Comparison of ENCODE assay signal across 8 cellular contexts in genomic region chr22:30754971-30755759, GRCh38.
A peak's percentile ranks its signal among the peaks of the same experiment; 100 is the strongest.
DNase-seq lines count a peak whose midpoint lies in the region; ATAC-seq and TF ChIP-seq lines count a peak whose summit lies in the region.

No MANE protein-coding gene starts in this region.

- ATAC-seq in heart right ventricle = peak; percentile 68 to 88 (median 78)
- no peak for ATAC-seq in GM21526 (IDR thresholded peaks at IDR 0.05; ENCODE audit: low FRiP score, unreplicated experiment)
- ATAC-seq in HG02970 (IDR thresholded peaks at IDR 0.05; ENCODE audit: low FRiP score, unreplicated experiment) = no peak

- intact Hi-C loops in heart right ventricle (cut with DNase I) = loop anchor here (1.0 to 10.0 kb wide), 6 partner anchors 118 to 360 kb away; partner anchors contain the start of genes SLC35E4 (in 7 of the 10) and SEC14L2 (in 2 of the 10)

- no peak overlapping the region for H3K4me3 ChIP-seq in heart right ventricle

- no peaks in the 10 kb centered on the region for H3K4me1 Mint-ChIP-seq in activated naive CD8-positive, alpha-beta T cell treated with anti-CD3 and anti-CD28 coated beads for 36 hours

- H3K9me3 ChIP-seq in heart right ventricle = no peaks in the 10 kb centered on the region

- H3K27me3 ChIP-seq in heart right ventricle = no peaks in the 10 kb centered on the region

- TF ChIP-seq CTCF in heart right ventricle (IDR thresholded peaks at IDR 0.05) = peak; percentile 39 to 78 (median 64)

- no peaks in the 10 kb centered on the region for H3K27me3 Mint-ChIP-seq in activated naive CD8-positive, alpha-beta T cell treated with anti-CD3 and anti-CD28 coated beads for 36 hours

- peaks cover 6% of the 10 kb centered on the region for H3K9me3 Mint-ChIP-seq in activated naive CD8-positive, alpha-beta T cell treated with anti-CD3 and anti-CD28 coated beads for 36 hours

- H3K4me3 Mint-ChIP-seq in activated naive CD8-positive, alpha-beta T cell treated with anti-CD3 and anti-CD28 coated beads for 36 hours = no peak overlapping the region

- H3K4me1 ChIP-seq in heart right ventricle = peaks cover 0 to 3% (median 0%) of the 10 kb centered on the region in 9 donors

- WGBS in heart right ventricle, 2 donors = 58% methylated on average over 8 of the region's 8 CpGs

- peak; percentile 76 for DNase-seq in DMS53 (lab: John Stamatoyannopoulos, UW)
- DNase-seq in HUDEP-2 (lab: John Stamatoyannopoulos, UW; ENCODE audit: unreplicated experiment in 76 of 76) = peak in 54 of 76 experiments; percentile 1 to 66 (median 29)
- DNase-seq in RKO (ENCODE audit: low spot score) = peak; percentile 66
- DNase-seq in activated naive CD8-positive, alpha-beta T cell treated with anti-CD3 and anti-CD28 coated beads for 36 hours = peak; percentile 40
- DNase-seq in heart right ventricle = peak in 1 of 2 donors; percentile 29
- DNase-seq in pulmonary artery endothelial cell (ENCODE audit: low read depth, low spot score) = peak; percentile 55

- H3K27ac ChIP-seq in heart right ventricle = no peak overlapping the region

- no peaks in the 10 kb centered on the region for H3K36me3 ChIP-seq in heart right ventricle

- H3K27ac Mint-ChIP-seq in activated naive CD8-positive, alpha-beta T cell treated with anti-CD3 and anti-CD28 coated beads for 36 hours = no peak overlapping the region

- peaks cover 5% of the 10 kb centered on the region for H3K36me3 Mint-ChIP-seq in activated naive CD8-positive, alpha-beta T cell treated with anti-CD3 and anti-CD28 coated beads for 36 hours

Comparison
In these comparisons a context has a peak if more than half of its experiments do, and no peak if none do; other contexts are left out.
1. ATAC-seq: peak in heart right ventricle (8 of 8); none in GM21526 (single experiment) and HG02970 (single experiment).